In the genomic region with DNA sequence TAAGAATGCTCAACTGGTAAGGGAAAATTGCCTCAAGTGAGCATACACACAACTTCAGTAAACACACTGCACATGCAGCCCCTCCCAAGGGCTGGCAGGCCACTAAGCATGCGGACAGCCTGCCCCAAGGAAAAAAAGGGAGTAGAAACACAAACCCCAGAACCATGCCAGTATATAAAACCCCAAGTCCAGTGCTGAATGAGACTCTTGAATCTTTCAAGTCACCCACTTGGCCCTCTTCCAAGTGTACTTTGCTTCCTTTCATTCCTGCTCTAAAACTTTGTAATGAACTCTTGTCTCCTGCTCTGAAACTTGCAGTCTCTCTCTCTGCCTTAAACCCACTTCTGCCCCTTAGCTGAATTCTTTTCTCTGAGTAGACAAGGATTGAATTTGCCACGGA, we compare ENCODE assay signal across 10 cellular contexts.
"Had no signal": no experiment of that assay in that cellular context is flagged by ENCODE, and none has a peak within 500 bp of the region (broad histone marks: within the 10 kb centered on the region; RNA-seq: fewer than 3 reads in every experiment).

No MANE protein-coding gene starts in this region.

- H3K9ac ChIP-seq: KMS-11 had no signal

- DNase-seq: H9, HCEC 1CT, IMR-90, KBM-7 had no signal

- H3K4me2 ChIP-seq: GM23338, KMS-11 had no signal

- FAIRE-seq: H1, H54, HTR-8/SVneo had no signal

- H2AFZ ChIP-seq: GM23338 had no signal

- ATAC-seq: GM23338 had no signal

- H3K27ac ChIP-seq: HL-60, KMS-11 had no signal

- H3K4me3 ChIP-seq: GM23338 had no signal
